12 cellular contexts compared by ENCODE assay signal in genomic region chr16:58046936-58047335, GRCh38.
"Had no signal": no experiment of that assay in that cellular context is flagged by ENCODE, and none has a peak within 500 bp of the region (broad histone marks: within the 10 kb centered on the region; RNA-seq: fewer than 3 reads in every experiment).

No MANE protein-coding gene starts in this region.

- H2AFZ ChIP-seq: hepatocyte had no signal

- ATAC-seq: activated CD8-positive, alpha-beta T cell treated with anti-CD3 and anti-CD28 coated beads for 36 hours; activated T-cell treated with anti-CD3 and anti-CD28 coated beads, Interleukin-2, amount 50 U/mL, for 72 hours; gastrocnemius medialis had no signal

- H3K4me3 ChIP-seq: gastrocnemius medialis, hepatocyte, skin epidermis had no signal

- H3K9ac ChIP-seq: SK-N-SH had no signal

- H3K4me2 ChIP-seq: hepatocyte, SK-N-SH had no signal

- DNase-seq: activated CD8-positive, alpha-beta memory T cell treated with anti-CD3 and anti-CD28 coated beads, Interleukin-2, amount 50 U/mL, for 4 hours; activated CD8-positive, alpha-beta T cell treated with anti-CD3 and anti-CD28 coated beads for 36 hours; activated naive CD8-positive, alpha-beta T cell treated with anti-CD3 and anti-CD28 coated beads, Interleukin-2, amount 10 ng/mL, durations not matched to agents 7 days and 5 days; activated T-cell treated with anti-CD3 and anti-CD28 coated beads, Interleukin-2, amount 50 U/mL, for 72 hours; anterior cingulate cortex; gastrocnemius medialis; retina; T-helper 1 cell had no signal

- H3K79me2 ChIP-seq: hepatocyte had no signal

- H3K27ac ChIP-seq: hepatocyte, VCaP had no signal

- H3K27me3 ChIP-seq: gastrocnemius medialis, hepatocyte had no signal

- H3K9me3 ChIP-seq: gastrocnemius medialis, SK-N-SH had no signal
